Comparison of ENCODE assay signal across 1 cellular context in the genomic region with DNA sequence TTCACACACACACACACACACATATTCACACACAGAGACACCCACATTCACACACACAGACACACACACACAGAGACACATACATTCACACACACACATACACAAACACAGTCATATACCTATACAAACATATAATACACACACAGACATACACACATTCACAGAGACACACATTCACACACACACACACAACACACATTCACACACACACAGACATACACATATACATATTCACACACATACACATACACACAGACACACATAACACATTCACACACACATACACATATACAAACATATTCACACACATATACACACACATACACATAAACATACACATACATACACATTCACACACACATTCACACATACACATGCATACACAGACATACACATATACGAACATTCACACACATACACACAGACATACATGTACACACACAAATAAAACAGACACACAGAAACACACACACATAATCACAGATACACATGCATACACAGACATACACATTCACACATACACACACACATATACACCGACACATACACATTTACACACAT.
TF ChIP-seq lines count a peak whose summit lies in the region.

No MANE protein-coding gene starts in this region.

TF ChIP-seq in K562, 482 proteins besides CTCF, POLR2A, EP300 and RAD21 (continued from another document and continues in another):
- TF ChIP-seq, protein P1, sequence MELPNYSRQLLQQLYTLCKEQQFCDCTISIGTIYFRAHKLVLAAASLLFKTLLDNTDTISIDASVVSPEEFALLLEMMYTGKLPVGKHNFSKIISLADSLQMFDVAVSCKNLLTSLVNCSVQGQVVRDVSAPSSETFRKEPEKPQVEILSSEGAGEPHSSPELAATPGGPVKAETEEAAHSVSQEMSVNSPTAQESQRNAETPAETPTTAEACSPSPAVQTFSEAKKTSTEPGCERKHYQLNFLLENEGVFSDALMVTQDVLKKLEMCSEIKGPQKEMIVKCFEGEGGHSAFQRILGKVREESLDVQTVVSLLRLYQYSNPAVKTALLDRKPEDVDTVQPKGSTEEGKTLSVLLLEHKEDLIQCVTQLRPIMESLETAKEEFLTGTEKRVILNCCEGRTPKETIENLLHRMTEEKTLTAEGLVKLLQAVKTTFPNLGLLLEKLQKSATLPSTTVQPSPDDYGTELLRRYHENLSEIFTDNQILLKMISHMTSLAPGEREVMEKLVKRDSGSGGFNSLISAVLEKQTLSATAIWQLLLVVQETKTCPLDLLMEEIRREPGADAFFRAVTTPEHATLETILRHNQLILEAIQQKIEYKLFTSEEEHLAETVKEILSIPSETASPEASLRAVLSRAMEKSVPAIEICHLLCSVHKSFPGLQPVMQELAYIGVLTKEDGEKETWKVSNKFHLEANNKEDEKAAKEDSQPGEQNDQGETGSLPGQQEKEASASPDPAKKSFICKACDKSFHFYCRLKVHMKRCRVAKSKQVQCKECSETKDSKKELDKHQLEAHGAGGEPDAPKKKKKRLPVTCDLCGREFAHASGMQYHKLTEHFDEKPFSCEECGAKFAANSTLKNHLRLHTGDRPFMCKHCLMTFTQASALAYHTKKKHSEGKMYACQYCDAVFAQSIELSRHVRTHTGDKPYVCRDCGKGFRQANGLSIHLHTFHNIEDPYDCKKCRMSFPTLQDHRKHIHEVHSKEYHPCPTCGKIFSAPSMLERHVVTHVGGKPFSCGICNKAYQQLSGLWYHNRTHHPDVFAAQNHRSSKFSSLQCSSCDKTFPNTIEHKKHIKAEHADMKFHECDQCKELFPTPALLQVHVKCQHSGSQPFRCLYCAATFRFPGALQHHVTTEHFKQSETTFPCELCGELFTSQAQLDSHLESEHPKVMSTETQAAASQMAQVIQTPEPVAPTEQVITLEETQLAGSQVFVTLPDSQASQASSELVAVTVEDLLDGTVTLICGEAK (IDR thresholded peaks at IDR 0.05): 0 out of 2 replicates have a peak, but pooled peaks have one; percentile 14
- TF ChIP-seq, protein P1 (CRISPR knock-in tag; IDR thresholded peaks at IDR 0.05): no peak
- TF ChIP-seq TRIM25 (IDR thresholded peaks at IDR 0.05; ENCODE audit: borderline replicate concordance) (peak; percentile 93), ETV5 (CRISPR knock-in tag; IDR thresholded peaks at IDR 0.05; ENCODE audit: low read depth) (no peak), REST (CRISPR knock-in tag; IDR thresholded peaks at IDR 0.05; ENCODE audit: low read depth) (no peak), KDM2B (CRISPR knock-in tag; IDR thresholded peaks at IDR 0.05) (no peak), SRSF3 (IDR thresholded peaks at IDR 0.05; ENCODE audit: insufficient read depth, low read length) (no peak), GABPB1 (CRISPR knock-in tag; IDR thresholded peaks at IDR 0.05) (no peak), JUN (IDR thresholded peaks at IDR 0.05; ENCODE audit: borderline replicate concordance, low read depth, low read length) (no peak), JUN (CRISPR knock-in tag; IDR thresholded peaks at IDR 0.05; ENCODE audit: borderline replicate concordance) (no peak), CBX8 (IDR thresholded peaks at IDR 0.05; ENCODE audit: borderline replicate concordance, extremely low read depth, low read depth, low read length, poor library complexity, severe bottlenecking) (no peak), ZBTB33 (CRISPR knock-in tag; IDR thresholded peaks at IDR 0.05) (no peak), MTA2 (IDR thresholded peaks at IDR 0.05; ENCODE audit: low read depth) (peak; percentile 36), CREBBP (IDR thresholded peaks at IDR 0.05; ENCODE audit: low read depth, low read length) (no peak), KHSRP (IDR thresholded peaks at IDR 0.05) (peak; percentile 18; the same call in 1 of the 2 replicates), PHF20 (IDR thresholded peaks at IDR 0.05; ENCODE audit: partially characterized antibody) (peak; percentile 57), KLF1 (tag; IDR thresholded peaks at IDR 0.05) (no peak), SPI1 (IDR thresholded peaks at IDR 0.05; ENCODE audit: borderline replicate concordance, low read depth, low read length) (no peak), E2F1 (CRISPR knock-in tag; IDR thresholded peaks at IDR 0.05) (no peak), ZNF184 (CRISPR knock-in tag; IDR thresholded peaks at IDR 0.05) (no peak), ELK3 (CRISPR knock-in tag; IDR thresholded peaks at IDR 0.05) (no peak), HOXB6 (CRISPR knock-in tag; IDR thresholded peaks at IDR 0.05; ENCODE audit: borderline replicate concordance) (no peak), GATAD2B (IDR thresholded peaks at IDR 0.05; ENCODE audit: borderline replicate concordance) (no peak), FIP1L1 (IDR thresholded peaks at IDR 0.05; ENCODE audit: low read depth, low read length, poor library complexity, severe bottlenecking) (no peak), ZNF764 (CRISPR knock-in tag; IDR thresholded peaks at IDR 0.05; ENCODE audit: low read depth) (no peak), ZNF445 (CRISPR knock-in tag; IDR thresholded peaks at IDR 0.05; ENCODE audit: low read depth) (no peak)
- TF ChIP-seq, protein P2, sequence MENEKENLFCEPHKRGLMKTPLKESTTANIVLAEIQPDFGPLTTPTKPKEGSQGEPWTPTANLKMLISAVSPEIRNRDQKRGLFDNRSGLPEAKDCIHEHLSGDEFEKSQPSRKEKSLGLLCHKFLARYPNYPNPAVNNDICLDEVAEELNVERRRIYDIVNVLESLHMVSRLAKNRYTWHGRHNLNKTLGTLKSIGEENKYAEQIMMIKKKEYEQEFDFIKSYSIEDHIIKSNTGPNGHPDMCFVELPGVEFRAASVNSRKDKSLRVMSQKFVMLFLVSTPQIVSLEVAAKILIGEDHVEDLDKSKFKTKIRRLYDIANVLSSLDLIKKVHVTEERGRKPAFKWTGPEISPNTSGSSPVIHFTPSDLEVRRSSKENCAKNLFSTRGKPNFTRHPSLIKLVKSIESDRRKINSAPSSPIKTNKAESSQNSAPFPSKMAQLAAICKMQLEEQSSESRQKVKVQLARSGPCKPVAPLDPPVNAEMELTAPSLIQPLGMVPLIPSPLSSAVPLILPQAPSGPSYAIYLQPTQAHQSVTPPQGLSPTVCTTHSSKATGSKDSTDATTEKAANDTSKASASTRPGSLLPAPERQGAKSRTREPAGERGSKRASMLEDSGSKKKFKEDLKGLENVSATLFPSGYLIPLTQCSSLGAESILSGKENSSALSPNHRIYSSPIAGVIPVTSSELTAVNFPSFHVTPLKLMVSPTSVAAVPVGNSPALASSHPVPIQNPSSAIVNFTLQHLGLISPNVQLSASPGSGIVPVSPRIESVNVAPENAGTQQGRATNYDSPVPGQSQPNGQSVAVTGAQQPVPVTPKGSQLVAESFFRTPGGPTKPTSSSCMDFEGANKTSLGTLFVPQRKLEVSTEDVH (IDR thresholded peaks at IDR 0.05; ENCODE audit: low read depth, partially characterized antibody): no peak
